Comparison of ENCODE assay signal across 1 cellular context in genomic region chr7:144118341-144118740, GRCh38.
TF ChIP-seq lines count a peak whose summit lies in the region.

No MANE protein-coding gene starts in this region.

TF ChIP-seq in WTC11, 78 proteins besides CTCF, POLR2A, EP300 and RAD21 (continued from another document):
- no peak for TF ChIP-seq IRF1 (CRISPR knock-in tag; IDR thresholded peaks at IDR 0.05)
- TF ChIP-seq ZNF532 (CRISPR knock-in tag; IDR thresholded peaks at IDR 0.05; ENCODE audit: borderline replicate concordance): no peak
- no peak for TF ChIP-seq PREB (CRISPR knock-in tag; IDR thresholded peaks at IDR 0.05; ENCODE audit: borderline replicate concordance)
- TF ChIP-seq E2F4 (CRISPR knock-in tag; IDR thresholded peaks at IDR 0.05; ENCODE audit: borderline replicate concordance, low read depth): no peak
- TF ChIP-seq EMX1 (CRISPR knock-in tag; IDR thresholded peaks at IDR 0.05): no peak
- TF ChIP-seq ZNF512 (CRISPR knock-in tag; IDR thresholded peaks at IDR 0.05; ENCODE audit: borderline replicate concordance): no peak
- no peak for TF ChIP-seq IRF2 (CRISPR knock-in tag; IDR thresholded peaks at IDR 0.05; ENCODE audit: borderline replicate concordance, low read depth)
- TF ChIP-seq OVOL2 (CRISPR knock-in tag; IDR thresholded peaks at IDR 0.05; ENCODE audit: borderline replicate concordance): no peak
- no peak for TF ChIP-seq SOX15 (CRISPR knock-in tag; IDR thresholded peaks at IDR 0.05)
